Comparison of ENCODE assay signal across 2 cellular contexts in the genomic region with DNA sequence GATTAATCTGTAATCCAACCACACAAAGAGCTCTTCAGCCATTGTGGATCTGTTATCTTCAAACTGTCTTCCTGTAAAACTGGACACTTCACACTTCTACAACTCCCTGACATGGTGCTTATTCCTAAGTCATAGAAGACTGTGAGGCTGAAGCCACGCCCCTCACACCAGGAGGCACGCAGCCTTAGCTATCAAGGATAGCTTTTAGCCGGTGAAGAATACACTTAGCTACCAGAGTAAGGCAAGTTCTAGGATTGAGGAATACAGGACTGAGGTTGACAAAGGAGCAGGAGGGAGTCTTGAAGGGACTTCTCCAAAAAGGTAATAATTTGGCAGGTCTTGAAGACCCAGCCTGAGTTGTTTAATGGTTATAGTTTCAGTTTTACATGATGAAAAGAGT.
TF ChIP-seq lines count a peak whose summit lies in the region.

No MANE protein-coding gene starts in this region.

TF ChIP-seq in IMR-90, 13 proteins besides CTCF, POLR2A, EP300 and RAD21:
- no peak for TF ChIP-seq MXI1 (IDR thresholded peaks at IDR 0.05; ENCODE audit: borderline replicate concordance, low read depth, low read length)
- TF ChIP-seq CEBPB (IDR thresholded peaks at IDR 0.05; ENCODE audit: low read depth, low read length) = no peak
- no peak for TF ChIP-seq RFX5 (IDR thresholded peaks at IDR 0.05; ENCODE audit: low read depth, low read length)
- no peak for TF ChIP-seq BHLHE40 (IDR thresholded peaks at IDR 0.05; ENCODE audit: low read depth, low read length)
- no peak for TF ChIP-seq SMC3 (IDR thresholded peaks at IDR 0.05; ENCODE audit: low read depth, low read length)
- TF ChIP-seq, protein P1, sequence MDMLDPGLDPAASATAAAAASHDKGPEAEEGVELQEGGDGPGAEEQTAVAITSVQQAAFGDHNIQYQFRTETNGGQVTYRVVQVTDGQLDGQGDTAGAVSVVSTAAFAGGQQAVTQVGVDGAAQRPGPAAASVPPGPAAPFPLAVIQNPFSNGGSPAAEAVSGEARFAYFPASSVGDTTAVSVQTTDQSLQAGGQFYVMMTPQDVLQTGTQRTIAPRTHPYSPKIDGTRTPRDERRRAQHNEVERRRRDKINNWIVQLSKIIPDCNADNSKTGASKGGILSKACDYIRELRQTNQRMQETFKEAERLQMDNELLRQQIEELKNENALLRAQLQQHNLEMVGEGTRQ (IDR thresholded peaks at IDR 0.05; ENCODE audit: low read depth, low read length) = no peak
- TF ChIP-seq MAFK (IDR thresholded peaks at IDR 0.05; ENCODE audit: low read depth, low read length) = no peak
- no peak for TF ChIP-seq RCOR1 (IDR thresholded peaks at IDR 0.05; ENCODE audit: insufficient replicate concordance, low read length)
- TF ChIP-seq, protein P2, sequence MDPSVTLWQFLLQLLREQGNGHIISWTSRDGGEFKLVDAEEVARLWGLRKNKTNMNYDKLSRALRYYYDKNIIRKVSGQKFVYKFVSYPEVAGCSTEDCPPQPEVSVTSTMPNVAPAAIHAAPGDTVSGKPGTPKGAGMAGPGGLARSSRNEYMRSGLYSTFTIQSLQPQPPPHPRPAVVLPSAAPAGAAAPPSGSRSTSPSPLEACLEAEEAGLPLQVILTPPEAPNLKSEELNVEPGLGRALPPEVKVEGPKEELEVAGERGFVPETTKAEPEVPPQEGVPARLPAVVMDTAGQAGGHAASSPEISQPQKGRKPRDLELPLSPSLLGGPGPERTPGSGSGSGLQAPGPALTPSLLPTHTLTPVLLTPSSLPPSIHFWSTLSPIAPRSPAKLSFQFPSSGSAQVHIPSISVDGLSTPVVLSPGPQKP (IDR thresholded peaks at IDR 0.05; ENCODE audit: borderline replicate concordance, low read depth, low read length) = no peak
- TF ChIP-seq MAZ (IDR thresholded peaks at IDR 0.05; ENCODE audit: borderline replicate concordance, low read depth, low read length) = no peak

TF ChIP-seq in K562, 482 proteins besides CTCF, POLR2A, EP300 and RAD21:
- TF ChIP-seq EZH2 (IDR thresholded peaks at IDR 0.05; ENCODE audit: borderline replicate concordance, low read depth, low read length) (no peak), L3MBTL2 (IDR thresholded peaks at IDR 0.05) (0 out of 2 replicates have a peak, but pooled peaks have one; percentile 17)
